ENCODE assay signal across 1 cellular context in the genomic region with DNA sequence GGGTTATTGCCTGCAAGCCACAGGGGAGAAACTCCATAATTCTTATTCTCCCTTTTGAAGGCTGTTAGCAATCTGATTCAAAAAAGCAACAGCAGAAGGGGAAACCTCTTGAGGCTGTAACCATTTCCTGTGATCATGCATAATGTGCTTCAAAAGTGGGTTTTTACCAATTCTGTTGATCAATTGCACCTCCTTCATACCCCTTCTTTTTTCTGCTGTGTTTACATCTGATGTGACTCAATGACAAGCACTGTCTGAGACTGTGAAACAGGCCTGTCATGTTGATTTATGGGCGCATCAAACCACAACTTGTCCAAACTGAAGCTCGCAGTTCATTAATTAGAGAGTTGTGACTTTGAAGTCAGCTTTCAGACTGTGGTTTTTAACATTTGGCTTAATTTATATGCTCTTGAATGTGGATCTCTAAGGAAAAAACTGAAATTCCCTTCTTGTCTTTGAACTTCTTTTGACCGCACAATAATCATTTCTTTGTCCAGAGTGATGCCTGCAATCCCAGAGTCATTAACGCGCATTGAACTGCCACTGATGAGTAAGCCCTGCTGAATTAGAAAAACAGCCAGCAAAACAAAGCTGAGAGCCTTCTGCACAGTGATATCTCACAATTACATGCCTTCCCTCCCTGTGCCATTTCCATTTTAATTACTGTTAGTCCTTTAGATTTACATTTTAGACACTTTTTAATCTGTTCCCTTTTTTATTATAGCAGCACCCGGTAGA.
TF ChIP-seq lines count a peak whose summit lies in the region.

No MANE protein-coding gene starts in this region.

TF ChIP-seq in HEK293, 187 proteins besides CTCF, POLR2A, EP300 and RAD21 (continued from another document and continues in another):
- TF ChIP-seq, protein P1, sequence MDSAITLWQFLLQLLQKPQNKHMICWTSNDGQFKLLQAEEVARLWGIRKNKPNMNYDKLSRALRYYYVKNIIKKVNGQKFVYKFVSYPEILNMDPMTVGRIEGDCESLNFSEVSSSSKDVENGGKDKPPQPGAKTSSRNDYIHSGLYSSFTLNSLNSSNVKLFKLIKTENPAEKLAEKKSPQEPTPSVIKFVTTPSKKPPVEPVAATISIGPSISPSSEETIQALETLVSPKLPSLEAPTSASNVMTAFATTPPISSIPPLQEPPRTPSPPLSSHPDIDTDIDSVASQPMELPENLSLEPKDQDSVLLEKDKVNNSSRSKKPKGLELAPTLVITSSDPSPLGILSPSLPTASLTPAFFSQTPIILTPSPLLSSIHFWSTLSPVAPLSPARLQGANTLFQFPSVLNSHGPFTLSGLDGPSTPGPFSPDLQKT (IDR thresholded peaks at IDR 0.05; ENCODE audit: borderline replicate concordance, low read depth, low read length) = no peak
- no peak for TF ChIP-seq YY2 (tag by site-specific recombination; IDR thresholded peaks at IDR 0.05)
- TF ChIP-seq, protein P2, sequence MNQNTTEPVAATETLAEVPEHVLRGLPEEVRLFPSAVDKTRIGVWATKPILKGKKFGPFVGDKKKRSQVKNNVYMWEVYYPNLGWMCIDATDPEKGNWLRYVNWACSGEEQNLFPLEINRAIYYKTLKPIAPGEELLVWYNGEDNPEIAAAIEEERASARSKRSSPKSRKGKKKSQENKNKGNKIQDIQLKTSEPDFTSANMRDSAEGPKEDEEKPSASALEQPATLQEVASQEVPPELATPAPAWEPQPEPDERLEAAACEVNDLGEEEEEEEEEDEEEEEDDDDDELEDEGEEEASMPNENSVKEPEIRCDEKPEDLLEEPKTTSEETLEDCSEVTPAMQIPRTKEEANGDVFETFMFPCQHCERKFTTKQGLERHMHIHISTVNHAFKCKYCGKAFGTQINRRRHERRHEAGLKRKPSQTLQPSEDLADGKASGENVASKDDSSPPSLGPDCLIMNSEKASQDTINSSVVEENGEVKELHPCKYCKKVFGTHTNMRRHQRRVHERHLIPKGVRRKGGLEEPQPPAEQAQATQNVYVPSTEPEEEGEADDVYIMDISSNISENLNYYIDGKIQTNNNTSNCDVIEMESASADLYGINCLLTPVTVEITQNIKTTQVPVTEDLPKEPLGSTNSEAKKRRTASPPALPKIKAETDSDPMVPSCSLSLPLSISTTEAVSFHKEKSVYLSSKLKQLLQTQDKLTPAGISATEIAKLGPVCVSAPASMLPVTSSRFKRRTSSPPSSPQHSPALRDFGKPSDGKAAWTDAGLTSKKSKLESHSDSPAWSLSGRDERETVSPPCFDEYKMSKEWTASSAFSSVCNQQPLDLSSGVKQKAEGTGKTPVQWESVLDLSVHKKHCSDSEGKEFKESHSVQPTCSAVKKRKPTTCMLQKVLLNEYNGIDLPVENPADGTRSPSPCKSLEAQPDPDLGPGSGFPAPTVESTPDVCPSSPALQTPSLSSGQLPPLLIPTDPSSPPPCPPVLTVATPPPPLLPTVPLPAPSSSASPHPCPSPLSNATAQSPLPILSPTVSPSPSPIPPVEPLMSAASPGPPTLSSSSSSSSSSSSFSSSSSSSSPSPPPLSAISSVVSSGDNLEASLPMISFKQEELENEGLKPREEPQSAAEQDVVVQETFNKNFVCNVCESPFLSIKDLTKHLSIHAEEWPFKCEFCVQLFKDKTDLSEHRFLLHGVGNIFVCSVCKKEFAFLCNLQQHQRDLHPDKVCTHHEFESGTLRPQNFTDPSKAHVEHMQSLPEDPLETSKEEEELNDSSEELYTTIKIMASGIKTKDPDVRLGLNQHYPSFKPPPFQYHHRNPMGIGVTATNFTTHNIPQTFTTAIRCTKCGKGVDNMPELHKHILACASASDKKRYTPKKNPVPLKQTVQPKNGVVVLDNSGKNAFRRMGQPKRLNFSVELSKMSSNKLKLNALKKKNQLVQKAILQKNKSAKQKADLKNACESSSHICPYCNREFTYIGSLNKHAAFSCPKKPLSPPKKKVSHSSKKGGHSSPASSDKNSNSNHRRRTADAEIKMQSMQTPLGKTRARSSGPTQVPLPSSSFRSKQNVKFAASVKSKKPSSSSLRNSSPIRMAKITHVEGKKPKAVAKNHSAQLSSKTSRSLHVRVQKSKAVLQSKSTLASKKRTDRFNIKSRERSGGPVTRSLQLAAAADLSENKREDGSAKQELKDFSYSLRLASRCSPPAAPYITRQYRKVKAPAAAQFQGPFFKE (tag by site-specific recombination; IDR thresholded peaks at IDR 0.05; ENCODE audit: borderline replicate concordance) = no peak
- TF ChIP-seq ZNF777 (tag by site-specific recombination; IDR thresholded peaks at IDR 0.05; ENCODE audit: borderline replicate concordance) = no peak
- TF ChIP-seq, protein P3, sequence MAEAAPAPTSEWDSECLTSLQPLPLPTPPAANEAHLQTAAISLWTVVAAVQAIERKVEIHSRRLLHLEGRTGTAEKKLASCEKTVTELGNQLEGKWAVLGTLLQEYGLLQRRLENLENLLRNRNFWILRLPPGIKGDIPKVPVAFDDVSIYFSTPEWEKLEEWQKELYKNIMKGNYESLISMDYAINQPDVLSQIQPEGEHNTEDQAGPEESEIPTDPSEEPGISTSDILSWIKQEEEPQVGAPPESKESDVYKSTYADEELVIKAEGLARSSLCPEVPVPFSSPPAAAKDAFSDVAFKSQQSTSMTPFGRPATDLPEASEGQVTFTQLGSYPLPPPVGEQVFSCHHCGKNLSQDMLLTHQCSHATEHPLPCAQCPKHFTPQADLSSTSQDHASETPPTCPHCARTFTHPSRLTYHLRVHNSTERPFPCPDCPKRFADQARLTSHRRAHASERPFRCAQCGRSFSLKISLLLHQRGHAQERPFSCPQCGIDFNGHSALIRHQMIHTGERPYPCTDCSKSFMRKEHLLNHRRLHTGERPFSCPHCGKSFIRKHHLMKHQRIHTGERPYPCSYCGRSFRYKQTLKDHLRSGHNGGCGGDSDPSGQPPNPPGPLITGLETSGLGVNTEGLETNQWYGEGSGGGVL (tag by site-specific recombination; IDR thresholded peaks at IDR 0.05) = no peak
- no peak for TF ChIP-seq ZNF223 (tag by site-specific recombination; IDR thresholded peaks at IDR 0.05)
- TF ChIP-seq, protein P4, sequence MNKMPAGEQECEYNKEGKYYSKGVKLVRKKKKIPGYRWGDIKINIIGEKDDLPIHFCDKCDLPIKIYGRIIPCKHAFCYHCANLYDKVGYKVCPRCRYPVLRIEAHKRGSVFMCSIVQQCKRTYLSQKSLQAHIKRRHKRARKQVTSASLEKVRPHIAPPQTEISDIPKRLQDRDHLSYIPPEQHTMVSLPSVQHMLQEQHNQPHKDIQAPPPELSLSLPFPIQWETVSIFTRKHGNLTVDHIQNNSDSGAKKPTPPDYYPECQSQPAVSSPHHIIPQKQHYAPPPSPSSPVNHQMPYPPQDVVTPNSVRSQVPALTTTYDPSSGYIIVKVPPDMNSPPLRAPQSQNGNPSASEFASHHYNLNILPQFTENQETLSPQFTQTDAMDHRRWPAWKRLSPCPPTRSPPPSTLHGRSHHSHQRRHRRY (tag by site-specific recombination; IDR thresholded peaks at IDR 0.05) = no peak
- TF ChIP-seq HIC1 (tag by site-specific recombination; IDR thresholded peaks at IDR 0.05) = peak; percentile 73
- no peak for TF ChIP-seq ZNF701 (tag by site-specific recombination; IDR thresholded peaks at IDR 0.05)
- peak; percentile 22; the same call in 1 of the 2 replicates for TF ChIP-seq BCL6B (tag by site-specific recombination; IDR thresholded peaks at IDR 0.05)
- TF ChIP-seq ZNF555 (tag by site-specific recombination; conservative IDR thresholded peaks at IDR 0.05) = no peak
- TF ChIP-seq HOXC10 (CRISPR knock-in tag; IDR thresholded peaks at IDR 0.05) = no peak
- no peak for TF ChIP-seq ZNF654 (tag by site-specific recombination; IDR thresholded peaks at IDR 0.05; ENCODE audit: low read depth)
- no peak for TF ChIP-seq KLF8 (tag by site-specific recombination; IDR thresholded peaks at IDR 0.05)
- no peak for TF ChIP-seq ZNF19 (tag by site-specific recombination; IDR thresholded peaks at IDR 0.05; ENCODE audit: low read depth)
- TF ChIP-seq, protein P5, sequence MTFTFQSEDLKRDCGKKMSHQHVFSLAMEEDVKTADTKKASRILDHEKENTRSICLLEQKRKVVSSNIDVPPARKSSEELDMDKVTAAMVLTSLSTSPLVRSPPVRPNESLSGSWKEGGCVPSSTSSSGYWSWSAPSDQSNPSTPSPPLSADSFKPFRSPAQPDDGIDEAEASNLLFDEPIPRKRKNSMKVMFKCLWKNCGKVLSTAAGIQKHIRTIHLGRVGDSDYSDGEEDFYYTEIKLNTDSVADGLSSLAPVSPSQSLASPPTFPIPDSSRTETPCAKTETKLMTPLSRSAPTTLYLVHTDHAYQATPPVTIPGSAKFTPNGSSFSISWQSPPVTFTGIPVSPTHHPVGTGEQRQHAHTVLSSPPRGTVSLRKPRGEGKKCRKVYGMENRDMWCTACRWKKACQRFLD (tag by site-specific recombination; IDR thresholded peaks at IDR 0.05) = no peak
- no peak for TF ChIP-seq HOXA7 (CRISPR knock-in tag; IDR thresholded peaks at IDR 0.05; ENCODE audit: borderline replicate concordance)
- TF ChIP-seq ZNF501 (tag by site-specific recombination; IDR thresholded peaks at IDR 0.05) = no peak
- TF ChIP-seq GLIS2 (tag by site-specific recombination; IDR thresholded peaks at IDR 0.05) = no peak
- TF ChIP-seq ZNF169 (tag by site-specific recombination; IDR thresholded peaks at IDR 0.05) = no peak
- no peak for TF ChIP-seq REPIN1 (tag by site-specific recombination; IDR thresholded peaks at IDR 0.05; ENCODE audit: low read depth)
- no peak for TF ChIP-seq ZNF530 (tag by site-specific recombination; IDR thresholded peaks at IDR 0.05; ENCODE audit: low read depth)
- no peak for TF ChIP-seq KLF16 (tag by site-specific recombination; IDR thresholded peaks at IDR 0.05)
- TF ChIP-seq ZNF266 (tag by site-specific recombination; IDR thresholded peaks at IDR 0.05; ENCODE audit: low read depth) = no peak
- no peak for TF ChIP-seq ZNF155 (tag by site-specific recombination; IDR thresholded peaks at IDR 0.05)
- TF ChIP-seq, protein P6, sequence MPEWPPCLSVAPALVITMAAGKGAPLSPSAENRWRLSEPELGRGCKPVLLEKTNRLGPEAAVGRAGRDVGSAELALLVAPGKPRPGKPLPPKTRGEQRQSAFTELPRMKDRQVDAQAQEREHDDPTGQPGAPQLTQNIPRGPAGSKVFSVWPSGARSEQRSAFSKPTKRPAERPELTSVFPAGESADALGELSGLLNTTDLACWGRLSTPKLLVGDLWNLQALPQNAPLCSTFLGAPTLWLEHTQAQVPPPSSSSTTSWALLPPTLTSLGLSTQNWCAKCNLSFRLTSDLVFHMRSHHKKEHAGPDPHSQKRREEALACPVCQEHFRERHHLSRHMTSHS (tag by site-specific recombination; IDR thresholded peaks at IDR 0.05) = no peak
- peak; percentile 73 for TF ChIP-seq ZBTB17 (tag by site-specific recombination; IDR thresholded peaks at IDR 0.05)
- no peak for TF ChIP-seq ZNF785 (tag by site-specific recombination; IDR thresholded peaks at IDR 0.05)
- TF ChIP-seq FEZF1 (tag by site-specific recombination; IDR thresholded peaks at IDR 0.05) = peak; percentile 58; the same call in 1 of the 2 replicates
- no peak for TF ChIP-seq ZNF558 (tag by site-specific recombination; IDR thresholded peaks at IDR 0.05)
- TF ChIP-seq ZSCAN16 (tag by site-specific recombination; IDR thresholded peaks at IDR 0.05) = no peak
- no peak for TF ChIP-seq ZSCAN23 (tag by site-specific recombination; IDR thresholded peaks at IDR 0.05)
- TF ChIP-seq ZNF629 (tag by site-specific recombination; IDR thresholded peaks at IDR 0.05) = peak; percentile 49
- TF ChIP-seq ZNF791 (tag by site-specific recombination; IDR thresholded peaks at IDR 0.05) = no peak
- no peak for TF ChIP-seq OVOL3 (tag by site-specific recombination; IDR thresholded peaks at IDR 0.05)
- no peak for TF ChIP-seq ZBTB1 (tag by site-specific recombination; IDR thresholded peaks at IDR 0.05)
- TF ChIP-seq ZNF280D (tag by site-specific recombination; IDR thresholded peaks at IDR 0.05) = no peak
